Comparison of ENCODE assay signal across 1 cellular context in the genomic region with DNA sequence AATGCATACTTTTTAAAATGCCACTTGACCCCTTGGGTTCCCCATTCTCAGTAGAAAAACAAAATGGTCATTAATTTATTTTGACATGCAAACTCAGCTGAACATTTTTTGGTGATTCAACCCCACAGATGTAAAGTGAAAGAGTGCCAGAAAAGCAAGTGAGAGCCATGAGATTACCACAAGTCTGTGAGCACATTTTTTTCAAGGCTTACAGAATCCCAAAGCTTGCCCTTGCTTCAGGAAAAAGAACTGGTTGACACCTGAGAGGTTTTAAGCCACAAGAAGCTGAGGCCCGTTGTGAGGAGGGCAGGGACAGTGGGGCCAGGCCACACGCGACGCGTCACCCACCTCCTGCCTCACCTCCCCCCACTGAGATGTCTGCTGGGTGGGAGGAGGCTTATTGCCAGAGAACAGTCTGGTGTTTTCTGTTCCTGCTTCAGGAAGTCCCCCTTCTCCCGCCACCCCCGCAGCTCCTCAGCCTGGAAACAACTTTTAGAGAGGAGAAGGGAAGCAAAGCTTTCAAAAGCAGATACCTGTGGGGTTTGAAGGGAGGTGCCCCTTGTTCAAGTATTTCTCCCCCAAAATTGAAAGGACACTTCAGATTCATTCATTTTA.
TF ChIP-seq lines count a peak whose summit lies in the region.

No MANE protein-coding gene starts in this region.

TF ChIP-seq in GM12878, 131 proteins besides CTCF, POLR2A, EP300 and RAD21 (continued from another document and continues in another):
- TF ChIP-seq ZBTB11 (CRISPR knock-in tag; IDR thresholded peaks at IDR 0.05) (no peak), ZBTB40 (IDR thresholded peaks at IDR 0.05; ENCODE audit: borderline replicate concordance) (no peak), MEF2A (IDR thresholded peaks at IDR 0.05; ENCODE audit: insufficient read depth, low read depth, low read length) (0 out of 2 replicates have a peak, but pooled peaks have one; percentile 25), STAT3 (IDR thresholded peaks at IDR 0.05; ENCODE audit: low read depth, low read length) (no peak), EGR1 (IDR thresholded peaks at IDR 0.05; ENCODE audit: borderline replicate concordance in 1 of 2, low read depth in 2 of 2, low read length in 2 of 2) (peak in 1 of 2 experiments; percentile 89; a peak in 2 of 3 replicates), SIX5 (IDR thresholded peaks at IDR 0.05; ENCODE audit: low read depth, low read length, severe bottlenecking) (no peak), MXI1 (IDR thresholded peaks at IDR 0.05; ENCODE audit: low read depth, low read length) (no peak), LARP7 (IDR thresholded peaks at IDR 0.05) (no peak), FOXM1 (IDR thresholded peaks at IDR 0.05; ENCODE audit: low read depth, low read length) (no peak; the same call in 1 of the 2 replicates), IKZF2 (IDR thresholded peaks at IDR 0.05) (peak; percentile 93 to 96), ESRRA (IDR thresholded peaks at IDR 0.05; ENCODE audit: low read length) (no peak), TCF3 (IDR thresholded peaks at IDR 0.05; ENCODE audit: borderline replicate concordance, insufficient read depth, low read depth, low read length) (no peak), JUNB (IDR thresholded peaks at IDR 0.05) (no peak), ZBED1 (IDR thresholded peaks at IDR 0.05; ENCODE audit: borderline replicate concordance) (no peak), SUPT20H (IDR thresholded peaks at IDR 0.05; ENCODE audit: borderline replicate concordance, control insufficient read depth, low read depth, low read length) (no peak), FOXK2 (IDR thresholded peaks at IDR 0.05) (no peak), ZNF24 (IDR thresholded peaks at IDR 0.05) (no peak), ELK1 (IDR thresholded peaks at IDR 0.05; ENCODE audit: low read depth, low read length) (no peak), ZSCAN29 (IDR thresholded peaks at IDR 0.05) (no peak), BRCA1 (IDR thresholded peaks at IDR 0.05; ENCODE audit: low read depth, low read length) (no peak), SMARCA5 (IDR thresholded peaks at IDR 0.05) (no peak), NFXL1 (IDR thresholded peaks at IDR 0.05; ENCODE audit: borderline replicate concordance) (no peak), BACH1 (IDR thresholded peaks at IDR 0.05; ENCODE audit: borderline replicate concordance) (0 out of 2 replicates have a peak, but pooled peaks have one; percentile 17), NRF1 (conservative IDR thresholded peaks at IDR 0.05; ENCODE audit: low read depth, low read length) (no peak), SUZ12 (IDR thresholded peaks at IDR 0.05; ENCODE audit: unreplicated experiment) (no peak), CHD4 (IDR thresholded peaks at IDR 0.05) (no peak), ZNF622 (IDR thresholded peaks at IDR 0.05) (no peak), ZNF217 (IDR thresholded peaks at IDR 0.05) (no peak), ZNF592 (IDR thresholded peaks at IDR 0.05) (no peak), CBX5 (IDR thresholded peaks at IDR 0.05; ENCODE audit: low read depth) (no peak), POU2F2 (IDR thresholded peaks at IDR 0.05; ENCODE audit: borderline replicate concordance, low read depth, low read length) (no peak), PAX8 (IDR thresholded peaks at IDR 0.05) (no peak), GATAD2B (conservative IDR thresholded peaks at IDR 0.05; ENCODE audit: low read depth) (peak; percentile 74), SP1 (IDR thresholded peaks at IDR 0.05; ENCODE audit: low read depth, low read length) (peak; percentile 73), STAT1 (conservative IDR thresholded peaks at IDR 0.05) (no peak)
- TF ChIP-seq, protein P1, sequence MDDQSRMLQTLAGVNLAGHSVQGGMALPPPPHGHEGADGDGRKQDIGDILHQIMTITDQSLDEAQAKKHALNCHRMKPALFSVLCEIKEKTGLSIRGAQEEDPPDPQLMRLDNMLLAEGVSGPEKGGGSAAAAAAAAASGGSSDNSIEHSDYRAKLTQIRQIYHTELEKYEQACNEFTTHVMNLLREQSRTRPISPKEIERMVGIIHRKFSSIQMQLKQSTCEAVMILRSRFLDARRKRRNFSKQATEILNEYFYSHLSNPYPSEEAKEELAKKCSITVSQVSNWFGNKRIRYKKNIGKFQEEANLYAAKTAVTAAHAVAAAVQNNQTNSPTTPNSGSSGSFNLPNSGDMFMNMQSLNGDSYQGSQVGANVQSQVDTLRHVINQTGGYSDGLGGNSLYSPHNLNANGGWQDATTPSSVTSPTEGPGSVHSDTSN (IDR thresholded peaks at IDR 0.05; ENCODE audit: insufficient replicate concordance, low read depth, low read length), result no peak
- TF ChIP-seq, protein P2, sequence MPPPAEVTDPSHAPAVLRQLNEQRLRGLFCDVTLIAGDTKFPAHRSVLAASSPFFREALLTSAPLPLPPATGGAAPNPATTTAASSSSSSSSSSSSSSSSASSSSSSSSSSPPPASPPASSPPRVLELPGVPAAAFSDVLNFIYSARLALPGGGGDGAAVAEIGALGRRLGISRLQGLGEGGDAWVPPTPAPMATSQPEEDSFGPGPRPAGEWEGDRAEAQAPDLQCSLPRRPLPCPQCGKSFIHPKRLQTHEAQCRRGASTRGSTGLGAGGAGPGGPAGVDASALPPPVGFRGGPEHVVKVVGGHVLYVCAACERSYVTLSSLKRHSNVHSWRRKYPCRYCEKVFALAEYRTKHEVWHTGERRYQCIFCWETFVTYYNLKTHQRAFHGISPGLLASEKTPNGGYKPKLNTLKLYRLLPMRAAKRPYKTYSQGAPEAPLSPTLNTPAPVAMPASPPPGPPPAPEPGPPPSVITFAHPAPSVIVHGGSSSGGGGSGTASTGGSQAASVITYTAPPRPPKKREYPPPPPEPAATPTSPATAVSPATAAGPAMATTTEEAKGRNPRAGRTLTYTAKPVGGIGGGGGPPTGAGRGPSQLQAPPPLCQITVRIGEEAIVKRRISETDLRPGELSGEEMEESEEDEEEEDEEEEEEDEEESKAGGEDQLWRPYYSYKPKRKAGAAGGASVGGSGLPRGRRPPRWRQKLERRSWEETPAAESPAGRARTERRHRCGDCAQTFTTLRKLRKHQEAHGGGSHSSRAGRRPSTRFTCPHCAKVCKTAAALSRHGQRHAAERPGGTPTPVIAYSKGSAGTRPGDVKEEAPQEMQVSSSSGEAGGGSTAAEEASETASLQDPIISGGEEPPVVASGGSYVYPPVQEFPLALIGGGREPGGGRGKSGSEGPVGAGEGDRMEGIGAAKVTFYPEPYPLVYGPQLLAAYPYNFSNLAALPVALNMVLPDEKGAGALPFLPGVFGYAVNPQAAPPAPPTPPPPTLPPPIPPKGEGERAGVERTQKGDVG (CRISPR knock-in tag; IDR thresholded peaks at IDR 0.05), result no peak
- TF ChIP-seq, protein P3, sequence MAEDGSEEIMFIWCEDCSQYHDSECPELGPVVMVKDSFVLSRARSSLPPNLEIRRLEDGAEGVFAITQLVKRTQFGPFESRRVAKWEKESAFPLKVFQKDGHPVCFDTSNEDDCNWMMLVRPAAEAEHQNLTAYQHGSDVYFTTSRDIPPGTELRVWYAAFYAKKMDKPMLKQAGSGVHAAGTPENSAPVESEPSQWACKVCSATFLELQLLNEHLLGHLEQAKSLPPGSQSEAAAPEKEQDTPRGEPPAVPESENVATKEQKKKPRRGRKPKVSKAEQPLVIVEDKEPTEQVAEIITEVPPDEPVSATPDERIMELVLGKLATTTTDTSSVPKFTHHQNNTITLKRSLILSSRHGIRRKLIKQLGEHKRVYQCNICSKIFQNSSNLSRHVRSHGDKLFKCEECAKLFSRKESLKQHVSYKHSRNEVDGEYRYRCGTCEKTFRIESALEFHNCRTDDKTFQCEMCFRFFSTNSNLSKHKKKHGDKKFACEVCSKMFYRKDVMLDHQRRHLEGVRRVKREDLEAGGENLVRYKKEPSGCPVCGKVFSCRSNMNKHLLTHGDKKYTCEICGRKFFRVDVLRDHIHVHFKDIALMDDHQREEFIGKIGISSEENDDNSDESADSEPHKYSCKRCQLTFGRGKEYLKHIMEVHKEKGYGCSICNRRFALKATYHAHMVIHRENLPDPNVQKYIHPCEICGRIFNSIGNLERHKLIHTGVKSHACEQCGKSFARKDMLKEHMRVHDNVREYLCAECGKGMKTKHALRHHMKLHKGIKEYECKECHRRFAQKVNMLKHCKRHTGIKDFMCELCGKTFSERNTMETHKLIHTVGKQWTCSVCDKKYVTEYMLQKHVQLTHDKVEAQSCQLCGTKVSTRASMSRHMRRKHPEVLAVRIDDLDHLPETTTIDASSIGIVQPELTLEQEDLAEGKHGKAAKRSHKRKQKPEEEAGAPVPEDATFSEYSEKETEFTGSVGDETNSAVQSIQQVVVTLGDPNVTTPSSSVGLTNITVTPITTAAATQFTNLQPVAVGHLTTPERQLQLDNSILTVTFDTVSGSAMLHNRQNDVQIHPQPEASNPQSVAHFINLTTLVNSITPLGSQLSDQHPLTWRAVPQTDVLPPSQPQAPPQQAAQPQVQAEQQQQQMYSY (CRISPR knock-in tag; IDR thresholded peaks at IDR 0.05), result no peak
